Comparison of ENCODE assay signal across 8 cellular contexts in the genomic region with DNA sequence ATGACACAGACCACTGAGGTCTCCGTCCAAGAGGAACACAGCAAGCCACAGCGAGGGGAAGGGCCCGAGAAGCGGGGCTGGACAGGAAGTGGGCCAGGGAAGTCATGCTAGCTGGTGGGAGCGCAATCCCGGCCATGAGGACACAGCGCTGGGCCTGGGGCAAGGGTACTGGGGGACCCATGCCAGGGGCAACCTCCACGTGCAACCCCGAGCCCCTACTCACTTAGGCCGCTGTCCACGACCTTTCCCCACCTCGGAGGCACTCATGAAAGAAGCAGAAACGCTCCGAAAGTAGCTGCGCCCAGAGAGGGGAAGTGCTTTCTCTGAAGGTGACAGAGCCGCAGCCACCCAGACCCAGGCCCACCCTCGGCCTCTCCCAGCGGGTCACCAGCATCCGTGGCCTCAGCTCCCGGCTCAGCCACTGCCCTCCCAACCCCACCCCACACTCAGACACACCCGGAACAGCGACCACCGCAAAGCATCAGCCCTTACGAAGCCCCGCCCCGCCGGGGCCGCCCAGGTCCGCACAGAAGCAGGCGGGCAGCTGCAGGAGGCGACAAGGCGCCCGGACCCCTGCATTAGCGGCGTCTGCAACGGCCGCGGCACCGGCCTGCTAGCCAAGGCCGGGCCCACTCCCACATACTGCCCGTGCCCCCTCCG. TPM values are rescaled to one million over a fixed set of nuclear protein-coding genes. Genes with fewer than 3 reads are reported as not detected.
A peak's percentile ranks its signal among the peaks of the same experiment; 100 is the strongest.
DNase-seq lines count a peak whose midpoint lies in the region; ATAC-seq and TF ChIP-seq lines count a peak whose summit lies in the region.

No MANE protein-coding gene starts in this region.

- H3K4me2 ChIP-seq in fibroblast of lung (ENCODE audit: extremely low read depth, insufficient read depth, low read length), result peak overlapping the region; percentile 97

- intact Hi-C loops in activated CD8-positive, alpha-beta T cell treated with anti-CD3 and anti-CD28 coated beads for 36 hours (cut with micrococcal nuclease), result no loop called here

- no peaks in the 10 kb centered on the region for H3K27me3 Mint-ChIP-seq in activated CD8-positive, alpha-beta T cell treated with anti-CD3 and anti-CD28 coated beads for 36 hours

- CTCF ChIA-PET in activated CD8-positive, alpha-beta T cell treated with anti-CD3 and anti-CD28 coated beads for 36 hours (lab: Charles Lee), result interaction anchor here (0.6 to 2.4 kb wide), 6 partner anchors 20 to 93 kb away, joined by 3 to 15 read pairs (median 5); a partner anchor contains a TSS

- peak overlapping the region; percentile 42 for H3K27ac ChIP-seq in fibroblast of lung (ENCODE audit: insufficient read depth, low read length)
- H3K27ac ChIP-seq in neutrophil, result peak overlapping the region; percentile 97

- POLR2A ChIA-PET in activated CD8-positive, alpha-beta T cell treated with anti-CD3 and anti-CD28 coated beads for 36 hours (lab: Charles Lee), result interaction anchor here (0.7 to 2.8 kb wide), 5 partner anchors 38 to 249 kb away, joined by 3 to 16 read pairs (median 3); a partner anchor contains a TSS

- H4K20me1 ChIP-seq in fibroblast of lung (ENCODE audit: control insufficient read depth, extremely low read depth, insufficient read depth, low read length), result peaks cover 4% of the 10 kb centered on the region

- H3K36me3 ChIP-seq in fibroblast of lung (ENCODE audit: control insufficient read depth, insufficient read depth, low read length) (no peaks in the 10 kb centered on the region), neutrophil (no peaks in the 10 kb centered on the region)

- H3K4me1 Mint-ChIP-seq in activated CD8-positive, alpha-beta T cell treated with anti-CD3 and anti-CD28 coated beads for 36 hours (ENCODE audit: low read depth), result peaks cover 53% of the 10 kb centered on the region

- H3K9me3 ChIP-seq in fibroblast of lung (ENCODE audit: control insufficient read depth, insufficient read depth, low read depth, low read length) (no peaks in the 10 kb centered on the region), neutrophil (no peaks in the 10 kb centered on the region)

- H3K4me3 ChIP-seq in LNCaP clone FGC (ENCODE audit: low read depth, low read length) (peak overlapping the region; percentile 87), fibroblast of lung (replicated peaks in 1 of 4; ENCODE audit: control extremely low read depth in 1 of 4, insufficient read depth in 1 of 4, low read depth in 3 of 4, low read length in 4 of 4) (peak overlapping the region; percentile 82 to 94 (median 88)), neutrophil (ENCODE audit: low read depth in 1 of 2, low read length in 1 of 2) (peak overlapping the region; percentile 87 to 100)

- peak overlapping the region; percentile 43 for H2AFZ ChIP-seq in fibroblast of lung (ENCODE audit: low read length)

- peak overlapping the region; percentile 39 for H3K9ac ChIP-seq in fibroblast of lung (ENCODE audit: insufficient read depth, low read length)

- DNase-seq in DMS53 (lab: John Stamatoyannopoulos, UW) (peak; percentile 43), DMS53 treated with DMSO at 0.1 percent for 48 hours (lab: John Stamatoyannopoulos, UW; ENCODE audit: unreplicated experiment) (no peak), LNCaP clone FGC (ENCODE audit: low read depth) (no peak), fibroblast of lung (ENCODE audit: low read depth in 2 of 2) (peak in 1 of 2 donors; percentile 23)
- peak; percentile 56 for DNase-seq in activated CD8-positive, alpha-beta T cell treated with anti-CD3 and anti-CD28 coated beads for 36 hours

- no peaks in the 10 kb centered on the region for H3K36me3 Mint-ChIP-seq in activated CD8-positive, alpha-beta T cell treated with anti-CD3 and anti-CD28 coated beads for 36 hours (ENCODE audit: low read depth)

- peaks cover 56% of the 10 kb centered on the region for H3K79me2 ChIP-seq in fibroblast of lung (ENCODE audit: control insufficient read depth, insufficient read depth, low read length)

- no peak for ATAC-seq in activated CD8-positive, alpha-beta T cell treated with anti-CD3 and anti-CD28 coated beads for 36 hours
- ATAC-seq in HG03521 (IDR thresholded peaks at IDR 0.05; ENCODE audit: unreplicated experiment) (no peak), GM21737 (IDR thresholded peaks at IDR 0.05; ENCODE audit: unreplicated experiment) (no peak)

- H3K27me3 ChIP-seq in fibroblast of lung (ENCODE audit: control insufficient read depth, insufficient read depth, low read length), result no peaks in the 10 kb centered on the region
- no peaks in the 10 kb centered on the region for H3K27me3 ChIP-seq in neutrophil

- TF ChIP-seq CTCF in LNCaP clone FGC (IDR thresholded peaks at IDR 0.05; ENCODE audit: control insufficient read depth, extremely low read depth, insufficient read depth) (no peak), fibroblast of lung (conservative IDR thresholded peaks at IDR 0.05 in 1 of 2, IDR thresholded peaks at IDR 0.05 in 1 of 2; ENCODE audit: low read depth in 1 of 2, low read length in 2 of 2) (no peak), neutrophil (IDR thresholded peaks at IDR 0.05) (no peak)
- TF ChIP-seq CTCF in activated CD8-positive, alpha-beta T cell treated with anti-CD3 and anti-CD28 coated beads for 36 hours (IDR thresholded peaks at IDR 0.05), result no peak

- H3K4me1 ChIP-seq in fibroblast of lung (ENCODE audit: control insufficient read depth, extremely low read depth, insufficient read depth, low read length) (peaks cover 11% of the 10 kb centered on the region), neutrophil (ENCODE audit: control insufficient read depth in 1 of 2, insufficient read depth in 1 of 2, low read depth in 1 of 2, low read length in 1 of 2) (peaks cover 76 to 83% of the 10 kb centered on the region in 2 experiments)

- H3K27ac Mint-ChIP-seq in activated CD8-positive, alpha-beta T cell treated with anti-CD3 and anti-CD28 coated beads for 36 hours, result peak overlapping the region; percentile 81

- peak overlapping the region; percentile 86 for H3K4me3 Mint-ChIP-seq in activated CD8-positive, alpha-beta T cell treated with anti-CD3 and anti-CD28 coated beads for 36 hours

- H3K9me3 Mint-ChIP-seq in activated CD8-positive, alpha-beta T cell treated with anti-CD3 and anti-CD28 coated beads for 36 hours, result no peaks in the 10 kb centered on the region

RNA-seq across cellular contexts. Expression of a gene that starts 0.8 kb away (rescaled TPM):
- total RNA-seq in activated CD8-positive, alpha-beta T cell treated with anti-CD3 and anti-CD28 coated beads for 36 hours, result 10 to 100 TPM; 14.2 to 16.8 TPM
- total RNA-seq in fibroblast of lung, result 32.9 and 35.8 TPM in 2 replicates
- polyA plus RNA-seq in fibroblast of lung, result 9.1 and 10.6 TPM in 2 replicates
- polyA plus RNA-seq in fibroblast of lung (2012), result 20.9 and 23.3 TPM in 2 replicates
- polyA minus RNA-seq in fibroblast of lung (ENCODE audit: low replicate concordance), result 10.2 and 16.7 TPM in 2 replicates

Comparison
In these comparisons a context has a peak if more than half of its experiments do, and no peak if none do; other contexts are left out.
1. DNase-seq: peak in DMS53 (single experiment) and activated CD8-positive, alpha-beta T cell treated with anti-CD3 and anti-CD28 coated beads for 36 hours (single experiment); none in DMS53 treated with DMSO at 0.1 percent for 48 hours (single experiment) and LNCaP clone FGC (single experiment).
2. Peak in every context shown above with its lines, with median percentiles within 50 percentile points of each other: H3K4me3 ChIP-seq.